ENCODE assay signal across 27 cellular contexts in genomic region chr12:107840186-107840585, GRCh38.
"Had no signal": no experiment of that assay in that cellular context is flagged by ENCODE, and none has a peak within 500 bp of the region (broad histone marks: within the 10 kb centered on the region; RNA-seq: fewer than 3 reads in every experiment).

No MANE protein-coding gene starts in this region.

- ATAC-seq: psoas muscle; right cardiac atrium; right lobe of liver; stimulated activated effector memory CD8-positive, alpha-beta T cell treated with anti-CD3 and anti-CD28 coated beads, Interleukin-12 subunit alpha, Interleukin-12 subunit beta, amount 100 ng/mL, for 72 hours; stimulated activated naive B cell treated with anti-CD40 and anti-IgM and Interleukin-4, amounts not matched to agents 10 μg/mL and 1 μg/mL and 100 μg/mL, for 72 hours had no signal

- H3K9me3 Mint-ChIP-seq: nephron; neural progenitor cell; stimulated activated effector memory CD8-positive, alpha-beta T cell treated with anti-CD3 and anti-CD28 coated beads, Interleukin-12 subunit alpha, Interleukin-12 subunit beta, amount 100 ng/mL, for 72 hours; stimulated activated naive B cell treated with anti-CD40 and anti-IgM and Interleukin-4, amounts not matched to agents 10 μg/mL and 1 μg/mL and 100 μg/mL, for 72 hours; stimulated activated naive CD8-positive, alpha-beta T cell treated with anti-CD3 and anti-CD28 coated beads, Interleukin-15, Interleukin-2, amounts not matched to agents 100 ng/mL and 50 ng/mL, for 24 hours had no signal

- H3K27me3 ChIP-seq: ovary had no signal

- H3K4me2 ChIP-seq: neural progenitor cell had no signal

- H3K27ac ChIP-seq: neural progenitor cell, ovary, parathyroid adenoma, psoas muscle, right lobe of liver, sigmoid colon, stomach, thoracic aorta, thyroid gland, tibial nerve, upper lobe of left lung, vagina had no signal

- H3K4me3 Mint-ChIP-seq: nephron; neural progenitor cell; stimulated activated effector memory CD8-positive, alpha-beta T cell treated with anti-CD3 and anti-CD28 coated beads, Interleukin-12 subunit alpha, Interleukin-12 subunit beta, amount 100 ng/mL, for 72 hours; stimulated activated naive B cell treated with anti-CD40 and anti-IgM and Interleukin-4, amounts not matched to agents 10 μg/mL and 1 μg/mL and 100 μg/mL, for 72 hours; stimulated activated naive CD8-positive, alpha-beta T cell treated with anti-CD3 and anti-CD28 coated beads, Interleukin-15, Interleukin-2, amounts not matched to agents 100 ng/mL and 50 ng/mL, for 24 hours had no signal

- H3K4me1 ChIP-seq: psoas muscle had no signal

- DNase-seq: occipital lobe; ovary; posterior cingulate gyrus; psoas muscle; right cardiac atrium; right lobe of liver; sigmoid colon; small intestine; stimulated activated CD4-positive, alpha-beta T cell treated with anti-CD3 and anti-CD28 coated beads, Interleukin-15, amount 100 ng/mL, for 24 hours; stimulated activated CD4-positive, alpha-beta T cell treated with anti-CD3 and anti-CD28 coated beads, Interleukin-2, amount 100 ng/mL, for 24 hours; stimulated activated CD4-positive, alpha-beta T cell treated with anti-CD3 and anti-CD28 coated beads, Interleukin-2, amount 100 ng/mL, for 48 hours; stimulated activated CD4-positive, alpha-beta T cell treated with anti-CD3 and anti-CD28 coated beads, Interleukin-4, amount 100 ng/mL, for 24 hours; stimulated activated naive B cell treated with anti-CD40 and anti-IgM and Interleukin-4, amounts not matched to agents 10 μg/mL and 1 μg/mL and 100 μg/mL, for 72 hours; stimulated activated naive CD4-positive, alpha-beta T cell treated with Interleukin-2 at 50 U/mL for 16 hours; stomach; thyroid gland; trophoblast cell; upper lobe of left lung had no signal

- H3K9me3 ChIP-seq: ovary, psoas muscle, right lobe of liver, sigmoid colon, stomach, thoracic aorta, thyroid gland, tibial nerve, upper lobe of left lung, vagina had no signal

- H3K36me3 Mint-ChIP-seq: neural progenitor cell; stimulated activated effector memory CD8-positive, alpha-beta T cell treated with anti-CD3 and anti-CD28 coated beads, Interleukin-12 subunit alpha, Interleukin-12 subunit beta, amount 100 ng/mL, for 72 hours; stimulated activated naive B cell treated with anti-CD40 and anti-IgM and Interleukin-4, amounts not matched to agents 10 μg/mL and 1 μg/mL and 100 μg/mL, for 72 hours had no signal

- H3K9ac ChIP-seq: neural progenitor cell, parathyroid adenoma had no signal

- H2AFZ ChIP-seq: neural progenitor cell, parathyroid adenoma had no signal

- H3K36me3 ChIP-seq: neural progenitor cell, ovary, right lobe of liver, sigmoid colon, stomach, thoracic aorta, thyroid gland, tibial nerve, upper lobe of left lung, vagina had no signal

- H3K4me3 ChIP-seq: neural progenitor cell, ovary, psoas muscle, right lobe of liver, sigmoid colon, stomach, thoracic aorta, thyroid gland, tibial nerve, upper lobe of left lung, vagina had no signal

- H3K27ac Mint-ChIP-seq: nephron; neural progenitor cell; progenitor cell of endocrine pancreas; stimulated activated effector memory CD8-positive, alpha-beta T cell treated with anti-CD3 and anti-CD28 coated beads, Interleukin-12 subunit alpha, Interleukin-12 subunit beta, amount 100 ng/mL, for 72 hours; stimulated activated naive B cell treated with anti-CD40 and anti-IgM and Interleukin-4, amounts not matched to agents 10 μg/mL and 1 μg/mL and 100 μg/mL, for 72 hours; stimulated activated naive CD8-positive, alpha-beta T cell treated with anti-CD3 and anti-CD28 coated beads, Interleukin-15, Interleukin-2, amounts not matched to agents 100 ng/mL and 50 ng/mL, for 24 hours had no signal
